In the genomic region with DNA sequence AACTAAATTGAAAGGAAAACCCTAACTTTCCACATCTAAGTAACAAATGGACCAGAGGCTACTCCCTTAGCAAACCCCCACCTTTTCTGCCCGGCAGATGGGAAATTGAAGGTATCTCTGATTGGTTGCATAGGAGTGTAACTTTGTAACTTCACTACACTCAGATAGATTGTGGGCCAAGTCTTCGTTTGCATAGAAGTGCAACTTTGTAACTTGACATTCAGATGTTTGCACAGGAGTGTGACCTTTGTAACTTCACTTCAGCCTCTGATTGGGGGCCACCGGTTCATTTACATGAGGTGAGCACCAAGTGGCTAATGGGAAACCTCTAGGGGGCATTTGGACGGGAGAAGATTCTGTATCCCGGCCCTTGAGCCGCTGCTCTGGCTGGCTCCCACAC, we compare ENCODE assay signal across 2 cellular contexts.
A peak's percentile ranks its signal among the peaks of the same experiment; 100 is the strongest.
TF ChIP-seq lines count a peak whose summit lies in the region.

No MANE protein-coding gene starts in this region.

TF ChIP-seq in GM23338, 12 proteins besides CTCF, POLR2A, EP300 and RAD21:
- TF ChIP-seq, protein P1, sequence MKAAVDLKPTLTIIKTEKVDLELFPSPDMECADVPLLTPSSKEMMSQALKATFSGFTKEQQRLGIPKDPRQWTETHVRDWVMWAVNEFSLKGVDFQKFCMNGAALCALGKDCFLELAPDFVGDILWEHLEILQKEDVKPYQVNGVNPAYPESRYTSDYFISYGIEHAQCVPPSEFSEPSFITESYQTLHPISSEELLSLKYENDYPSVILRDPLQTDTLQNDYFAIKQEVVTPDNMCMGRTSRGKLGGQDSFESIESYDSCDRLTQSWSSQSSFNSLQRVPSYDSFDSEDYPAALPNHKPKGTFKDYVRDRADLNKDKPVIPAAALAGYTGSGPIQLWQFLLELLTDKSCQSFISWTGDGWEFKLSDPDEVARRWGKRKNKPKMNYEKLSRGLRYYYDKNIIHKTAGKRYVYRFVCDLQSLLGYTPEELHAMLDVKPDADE (IDR thresholded peaks at IDR 0.05): no peak
- no peak for TF ChIP-seq NANOG (IDR thresholded peaks at IDR 0.05; ENCODE audit: borderline replicate concordance)
- TF ChIP-seq EZH2phosphoT487 (IDR thresholded peaks at IDR 0.05; ENCODE audit: unreplicated experiment): no peak

TF ChIP-seq in HepG2, 621 proteins besides CTCF, POLR2A, EP300 and RAD21:
- TF ChIP-seq ZNF230 (CRISPR knock-in tag; IDR thresholded peaks at IDR 0.05) (no peak), HNF4A (CRISPR knock-in tag; IDR thresholded peaks at IDR 0.05) (peak; percentile 55), NFYB (CRISPR knock-in tag; IDR thresholded peaks at IDR 0.05) (0 out of 2 replicates have a peak, but pooled peaks have one; percentile 26), ZNF484 (CRISPR knock-in tag; IDR thresholded peaks at IDR 0.05; ENCODE audit: borderline replicate concordance, low read depth) (no peak), HDAC6 (IDR thresholded peaks at IDR 0.05; ENCODE audit: low read depth, low read length) (no peak), HNF4G (IDR thresholded peaks at IDR 0.05; ENCODE audit: borderline replicate concordance, low read depth, low read length) (peak; percentile 37; the same call in 1 of the 2 replicates), HNF4G (CRISPR knock-in tag; IDR thresholded peaks at IDR 0.05; ENCODE audit: borderline replicate concordance, low read depth) (no peak)
- TF ChIP-seq, protein P2, sequence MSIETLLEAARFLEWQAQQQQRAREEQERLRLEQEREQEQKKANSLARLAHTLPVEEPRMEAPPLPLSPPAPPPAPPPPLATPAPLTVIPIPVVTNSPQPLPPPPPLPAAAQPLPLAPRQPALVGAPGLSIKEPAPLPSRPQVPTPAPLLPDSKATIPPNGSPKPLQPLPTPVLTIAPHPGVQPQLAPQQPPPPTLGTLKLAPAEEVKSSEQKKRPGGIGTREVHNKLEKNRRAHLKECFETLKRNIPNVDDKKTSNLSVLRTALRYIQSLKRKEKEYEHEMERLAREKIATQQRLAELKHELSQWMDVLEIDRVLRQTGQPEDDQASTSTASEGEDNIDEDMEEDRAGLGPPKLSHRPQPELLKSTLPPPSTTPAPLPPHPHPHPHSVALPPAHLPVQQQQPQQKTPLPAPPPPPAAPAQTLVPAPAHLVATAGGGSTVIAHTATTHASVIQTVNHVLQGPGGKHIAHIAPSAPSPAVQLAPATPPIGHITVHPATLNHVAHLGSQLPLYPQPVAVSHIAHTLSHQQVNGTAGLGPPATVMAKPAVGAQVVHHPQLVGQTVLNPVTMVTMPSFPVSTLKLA (IDR thresholded peaks at IDR 0.05): no peak
